In genomic region chr13:50400930-50401553, GRCh38 we compare ENCODE assay signal across 1 cellular context.
TF ChIP-seq lines count a peak whose summit lies in the region.

No MANE protein-coding gene starts in this region.

TF ChIP-seq in HEK293, 187 proteins besides CTCF, POLR2A, EP300 and RAD21 (continued from another document):
- TF ChIP-seq ZNF629 (tag by site-specific recombination; IDR thresholded peaks at IDR 0.05): peak; percentile 72
- no peak; the same call in 1 of the 2 replicates for TF ChIP-seq ZNF391 (tag by site-specific recombination; IDR thresholded peaks at IDR 0.05; ENCODE audit: borderline replicate concordance, low read depth)
- TF ChIP-seq ZNF791 (tag by site-specific recombination; IDR thresholded peaks at IDR 0.05): no peak
- peak; percentile 69 for TF ChIP-seq FEZF1 (tag by site-specific recombination; IDR thresholded peaks at IDR 0.05)
- TF ChIP-seq ZFHX2 (tag by site-specific recombination; conservative IDR thresholded peaks at IDR 0.05): peak; percentile 85
- TF ChIP-seq ZNF639 (tag by site-specific recombination; IDR thresholded peaks at IDR 0.05): 0 out of 2 replicates have a peak, but pooled peaks have one; percentile 26
- TF ChIP-seq ZEB2 (tag by site-specific recombination; IDR thresholded peaks at IDR 0.05): peak; percentile 49; the same call in 1 of the 2 replicates
- no peak for TF ChIP-seq ZNF112 (tag by site-specific recombination; IDR thresholded peaks at IDR 0.05)
- no peak for TF ChIP-seq ZNF10 (tag by site-specific recombination; IDR thresholded peaks at IDR 0.05)
- TF ChIP-seq PATZ1 (tag by site-specific recombination; IDR thresholded peaks at IDR 0.05): peak; percentile 53
- 0 out of 2 replicates have a peak, but pooled peaks have one; percentile 44 for TF ChIP-seq IKZF3 (tag by site-specific recombination; IDR thresholded peaks at IDR 0.05)
- TF ChIP-seq PRDM6 (tag by site-specific recombination; IDR thresholded peaks at IDR 0.05): no peak
- no peak for TF ChIP-seq ELK4 (IDR thresholded peaks at IDR 0.05; ENCODE audit: borderline replicate concordance, low read depth, low read length)
- TF ChIP-seq ZNF157 (tag by site-specific recombination; IDR thresholded peaks at IDR 0.05): no peak
- peak; percentile 24; the same call in 1 of the 2 replicates for TF ChIP-seq ZNF366 (tag by site-specific recombination; conservative IDR thresholded peaks at IDR 0.05)
- TF ChIP-seq ZBTB17 (tag by site-specific recombination; IDR thresholded peaks at IDR 0.05): peak; percentile 62
- TF ChIP-seq ZSCAN18 (tag by site-specific recombination; IDR thresholded peaks at IDR 0.05): no peak
- TF ChIP-seq GLIS1 (tag by site-specific recombination; IDR thresholded peaks at IDR 0.05): peak; percentile 41
- TF ChIP-seq ZNF76 (tag by site-specific recombination; IDR thresholded peaks at IDR 0.05; ENCODE audit: borderline replicate concordance, low read depth): peak; percentile 81; the same call in 1 of the 2 replicates
- peak; percentile 56 for TF ChIP-seq SCRT2 (tag by site-specific recombination; IDR thresholded peaks at IDR 0.05)
- 0 out of 2 replicates have a peak, but pooled peaks have one; percentile 12 for TF ChIP-seq ZNF660 (tag by site-specific recombination; IDR thresholded peaks at IDR 0.05)
- no peak for TF ChIP-seq ZNF423 (tag by site-specific recombination; IDR thresholded peaks at IDR 0.05)
- peak; percentile 48; the same call in 1 of the 2 replicates for TF ChIP-seq INSM2 (tag by site-specific recombination; IDR thresholded peaks at IDR 0.05)
- peak; percentile 15; the same call in 1 of the 2 replicates for TF ChIP-seq ZNF692 (tag by site-specific recombination; IDR thresholded peaks at IDR 0.05)
- TF ChIP-seq PRDM1 (tag by site-specific recombination; IDR thresholded peaks at IDR 0.05): peak; percentile 93
- no peak for TF ChIP-seq ZNF707 (tag by site-specific recombination; IDR thresholded peaks at IDR 0.05)
- peak; percentile 75 for TF ChIP-seq SP7 (tag by site-specific recombination; IDR thresholded peaks at IDR 0.05)
- TF ChIP-seq ZBTB48 (tag by site-specific recombination; IDR thresholded peaks at IDR 0.05): peak; percentile 12; the same call in 1 of the 2 replicates
- TF ChIP-seq GLIS2 (tag by site-specific recombination; IDR thresholded peaks at IDR 0.05): 0 out of 2 replicates have a peak, but pooled peaks have one; percentile 13
- peak; percentile 61; the same call in 1 of the 2 replicates for TF ChIP-seq KLF17 (tag by site-specific recombination; IDR thresholded peaks at IDR 0.05)
